1 cellular context compared by ENCODE assay signal in genomic region chr14:103057372-103058208, GRCh38.
A peak's percentile ranks its signal among the peaks of the same experiment; 100 is the strongest.
TF ChIP-seq lines count a peak whose summit lies in the region.

TSS of gene CDC42BPB (minus strand) at chr14:103057549. CDS start at chr14:103057173, 376 bp downstream.

TF ChIP-seq in K562, 482 proteins besides CTCF, POLR2A, EP300 and RAD21 (continued from another document and continues in another):
- TF ChIP-seq MGA (IDR thresholded peaks at IDR 0.05) (peak; percentile 88), ZBTB2 (IDR thresholded peaks at IDR 0.05) (peak; percentile 30; the same call in 1 of the 2 replicates), HEY1 (CRISPR knock-in tag; IDR thresholded peaks at IDR 0.05; ENCODE audit: borderline replicate concordance) (no peak), UBTF (IDR thresholded peaks at IDR 0.05; ENCODE audit: borderline replicate concordance in 1 of 2, low read depth in 2 of 2, low read length in 2 of 2) (no peak), HCFC1 (IDR thresholded peaks at IDR 0.05; ENCODE audit: low read depth, low read length) (no peak), U2AF1 (optimal IDR thresholded peaks at IDR 0.05; ENCODE audit: low read depth, low read length) (no peak), VEZF1 (CRISPR knock-in tag; IDR thresholded peaks at IDR 0.05) (peak; percentile 97), NR2C2 (CRISPR knock-in tag; IDR thresholded peaks at IDR 0.05) (no peak), NR2C2 (tag; IDR thresholded peaks at IDR 0.05) (peak; percentile 76), SAFB2 (IDR thresholded peaks at IDR 0.05; ENCODE audit: borderline replicate concordance, low read depth, low read length, severe bottlenecking) (no peak), ZKSCAN3 (CRISPR knock-in tag; IDR thresholded peaks at IDR 0.05) (no peak), TEAD2 (tag; IDR thresholded peaks at IDR 0.05) (no peak), CTCFL (IDR thresholded peaks at IDR 0.05; ENCODE audit: borderline replicate concordance, insufficient read depth, low read depth, low read length, poor library complexity, severe bottlenecking) (no peak), NRF1 (conservative IDR thresholded peaks at IDR 0.05 in 1 of 2, IDR thresholded peaks at IDR 0.05 in 1 of 2) (peak; percentile 89 to 90), POLR2G (IDR thresholded peaks at IDR 0.05; ENCODE audit: low read depth, low read length) (0 out of 2 replicates have a peak, but pooled peaks have one; percentile 8), NFIX (CRISPR knock-in tag; IDR thresholded peaks at IDR 0.05; ENCODE audit: low read depth) (no peak), SMARCB1 (IDR thresholded peaks at IDR 0.05; ENCODE audit: insufficient read length, low read depth) (no peak), GABPA (tag; conservative IDR thresholded peaks at IDR 0.05; ENCODE audit: low read depth) (no peak), POLR2B (IDR thresholded peaks at IDR 0.05; ENCODE audit: low read depth, partially characterized antibody) (no peak), L3MBTL2 (IDR thresholded peaks at IDR 0.05) (peak; percentile 95), SOX6 (IDR thresholded peaks at IDR 0.05) (no peak), PBX2 (CRISPR knock-in tag; IDR thresholded peaks at IDR 0.05; ENCODE audit: low read depth) (no peak), PBX2 (tag; conservative IDR thresholded peaks at IDR 0.05; ENCODE audit: low read depth) (no peak), PKNOX1 (IDR thresholded peaks at IDR 0.05) (no peak), POLR3A (IDR thresholded peaks at IDR 0.05; ENCODE audit: borderline replicate concordance, extremely low read depth, insufficient read depth, insufficient read length) (no peak), BRF1 (IDR thresholded peaks at IDR 0.05; ENCODE audit: borderline replicate concordance, extremely low read depth, insufficient read length) (no peak), NUFIP1 (IDR thresholded peaks at IDR 0.05; ENCODE audit: partially characterized antibody) (no peak), ATF3 (IDR thresholded peaks at IDR 0.05) (no peak), ATF3 (CRISPR knock-in tag; conservative IDR thresholded peaks at IDR 0.05) (no peak), GABPB1 (CRISPR knock-in tag; IDR thresholded peaks at IDR 0.05) (peak; percentile 52; the same call in 1 of the 2 replicates)
